8 cellular contexts compared by ENCODE assay signal in the genomic region with DNA sequence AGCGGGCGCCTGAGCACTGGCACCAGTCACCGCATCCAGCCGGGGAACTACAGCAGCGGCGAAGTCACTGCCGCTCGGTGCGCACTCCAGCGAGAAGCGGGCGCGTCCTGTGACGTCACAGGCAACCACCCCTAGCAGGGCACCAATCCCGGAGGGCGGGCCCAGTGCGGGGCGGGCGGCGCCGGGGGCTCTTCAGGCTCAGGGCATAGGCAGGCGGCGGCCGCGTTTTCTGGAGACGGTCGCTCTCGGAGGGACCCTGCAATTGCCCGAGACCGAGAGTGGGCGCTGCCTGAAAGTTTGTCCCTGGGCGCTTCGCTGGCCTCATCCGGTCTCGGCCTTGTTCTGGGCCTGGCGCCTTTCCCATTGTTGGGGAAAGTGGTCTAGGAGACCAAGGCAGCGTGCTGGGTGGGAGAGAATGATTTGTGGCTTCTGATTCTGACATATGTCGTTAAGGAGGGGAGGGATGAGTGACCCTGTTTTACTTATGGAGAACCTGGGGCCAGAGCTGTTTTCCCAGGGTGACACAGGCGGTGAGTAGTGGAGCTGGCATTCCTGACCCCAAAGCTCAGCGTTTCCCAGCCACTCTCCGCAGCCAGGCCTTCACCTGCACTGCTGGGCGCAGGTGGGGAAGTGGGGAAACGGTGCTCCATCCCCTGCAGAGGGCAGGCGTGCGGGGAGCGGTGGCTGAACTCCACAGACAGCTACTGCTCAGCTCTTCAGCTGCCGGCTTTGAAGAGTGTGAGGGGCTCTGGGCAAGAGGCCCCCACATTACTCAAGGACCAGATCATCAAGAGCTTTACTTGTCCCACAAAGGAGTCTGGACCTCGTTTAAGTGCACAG. TPM values are rescaled to one million over a fixed set of nuclear protein-coding genes. Genes with fewer than 3 reads are reported as not detected.
A peak's percentile ranks its signal among the peaks of the same experiment; 100 is the strongest.
DNase-seq lines count a peak whose midpoint lies in the region; ATAC-seq and TF ChIP-seq lines count a peak whose summit lies in the region.
"Not testable (repeated sequence)": the region's sequence is repeated elsewhere in the genome, so short reads cannot be mapped to it uniquely, and the experiment has no call there.

FAHD2B (minus strand) TSS at position 111 of the 840 bp plus-strand sequence. CDS start 3,176 bp downstream, outside the sequence.

- intact Hi-C loops in Right ventricle myocardium superior (cut with DNase I) = not testable (repeated sequence)

- not testable (repeated sequence) for TF ChIP-seq CTCF in GM12864 (IDR thresholded peaks at IDR 0.05; ENCODE audit: low read depth, low read length, missing control alignments)

- ATAC-seq in HG02798 (IDR thresholded peaks at IDR 0.05; ENCODE audit: poor library complexity, unreplicated experiment) (peak; percentile 94), Right ventricle myocardium superior (ENCODE audit: poor library complexity) (peak; percentile 98)

- H3K4me3 ChIP-seq in GM12864 (ENCODE audit: low read depth, low read length) = peak within 1 kb of the TSS; percentile 43

- DNase-seq in GM12864 (ENCODE audit: low read depth) = not testable (repeated sequence)
- DNase-seq in NCI-H1105 treated with DMSO at 0.1 percent for 48 hours (lab: John Stamatoyannopoulos, UW) (peak; percentile 55), T-helper 2 cell (peak; percentile 60 to 90 (median 68)), Right ventricle myocardium superior (peak; percentile 93), pons (ENCODE audit: low spot score) (peak; percentile 47)
- peak; percentile 64 for DNase-seq in activated naive CD8-positive, alpha-beta T cell treated with anti-CD3 and anti-CD28 coated beads, Interleukin-2, amount 50 U/mL, for 16 hours (ENCODE audit: low read depth, low spot score)

- H3K27ac ChIP-seq in temporal lobe (ENCODE audit: low read depth, low read length) = peak within 1 kb of the TSS; percentile 44

RNA-seq across cellular contexts. Expression of gene FAHD2B, which starts in this region (rescaled TPM):
- total RNA-seq in Right ventricle myocardium superior (31.8 TPM), temporal lobe (6.1 TPM)
